In genomic region chr1:204446413-204447111, GRCh38 we compare ENCODE assay signal across 8 cellular contexts. TPM values are rescaled to one million over a fixed set of nuclear protein-coding genes. Genes with fewer than 3 reads are reported as not detected.
DNase-seq lines count a peak whose midpoint lies in the region; ATAC-seq, FAIRE-seq and TF ChIP-seq lines count a peak whose summit lies in the region.

No MANE protein-coding gene starts in this region.

- H3K36me3 ChIP-seq in cardiac muscle cell = peaks cover 46% of the 10 kb centered on the region

- no peaks in the 10 kb centered on the region for H3K9me3 Mint-ChIP-seq in activated naive CD8-positive, alpha-beta T cell (ENCODE audit: low read depth)
- no peaks in the 10 kb centered on the region for H3K9me3 Mint-ChIP-seq in progenitor cell of endocrine pancreas (ENCODE audit: low read depth)

- H3K27ac Mint-ChIP-seq in activated naive CD8-positive, alpha-beta T cell = peak overlapping the region; percentile 64
- H3K27ac Mint-ChIP-seq in progenitor cell of endocrine pancreas = peak overlapping the region; percentile 54

- TF ChIP-seq CTCF in cardiac muscle cell (IDR thresholded peaks at IDR 0.05; ENCODE audit: low read depth, low read length) (peak; percentile 82), progenitor cell of endocrine pancreas (IDR thresholded peaks at IDR 0.05; ENCODE audit: unreplicated experiment) (peak; percentile 67)

- H3K9me3 ChIP-seq in cardiac muscle cell (ENCODE audit: low read depth) = no peaks in the 10 kb centered on the region

- DNase-seq in CD1c-positive myeloid dendritic cell (ENCODE audit: extremely low spot score) (peak; percentile 80), NCI-H1092 treated with DMSO at 0.1 percent for 48 hours (lab: John Stamatoyannopoulos, UW) (peak; percentile 98), SKM-1 (lab: John Stamatoyannopoulos, UW; ENCODE audit: unreplicated experiment) (peak; percentile 62), cardiac muscle cell (ENCODE audit: low read depth in 1 of 2, low spot score in 1 of 2) (peak; percentile 79 to 89), progenitor cell of endocrine pancreas (ENCODE audit: low spot score, unreplicated experiment) (peak; percentile 60), urothelium cell line (ENCODE audit: low spot score) (peak; percentile 72)

- peak; percentile 73 for ATAC-seq in GM21423 (IDR thresholded peaks at IDR 0.05; ENCODE audit: unreplicated experiment)

- H3K4me1 Mint-ChIP-seq in activated naive CD8-positive, alpha-beta T cell (ENCODE audit: low read depth) = peaks cover 14% of the 10 kb centered on the region
- H3K4me1 Mint-ChIP-seq in progenitor cell of endocrine pancreas (ENCODE audit: low read depth) = peaks cover 4% of the 10 kb centered on the region

- H3K27me3 Mint-ChIP-seq in activated naive CD8-positive, alpha-beta T cell = no peaks in the 10 kb centered on the region
- no peaks in the 10 kb centered on the region for H3K27me3 Mint-ChIP-seq in progenitor cell of endocrine pancreas

- H3K4me1 ChIP-seq in cardiac muscle cell (ENCODE audit: low read depth) = peaks cover 23% of the 10 kb centered on the region

- H3K36me3 Mint-ChIP-seq in activated naive CD8-positive, alpha-beta T cell = peaks cover 8% of the 10 kb centered on the region
- H3K36me3 Mint-ChIP-seq in progenitor cell of endocrine pancreas (ENCODE audit: insufficient read depth) = peaks cover 36% of the 10 kb centered on the region

- peak overlapping the region; percentile 67 for H3K27ac ChIP-seq in cardiac muscle cell

- H3K4me3 ChIP-seq in cardiac muscle cell = no peak overlapping the region

- no peak overlapping the region for H3K4me3 Mint-ChIP-seq in activated naive CD8-positive, alpha-beta T cell
- no peak overlapping the region for H3K4me3 Mint-ChIP-seq in progenitor cell of endocrine pancreas (ENCODE audit: low read depth)

- FAIRE-seq in urothelium cell line (lab: Jason Lieb, UNC) = no peak

- H3K27me3 ChIP-seq in cardiac muscle cell = no peaks in the 10 kb centered on the region

RNA-seq across cellular contexts. Expression of gene PPP1R15B, which starts 34.9 kb away (rescaled TPM):
- total RNA-seq in cardiac muscle cell = 24.9 and 27.0 TPM in 2 replicates
- 15.7 and 19.8 TPM in 2 replicates for polyA plus RNA-seq in cardiac muscle cell
- 42.6 and 43.3 TPM in 2 replicates for total RNA-seq in progenitor cell of endocrine pancreas

RNA-seq across cellular contexts. Expression of gene PIK3C2B, which starts 48.0 kb away (rescaled TPM):
- total RNA-seq in cardiac muscle cell (23.3 and 36.1 TPM in 2 replicates), progenitor cell of endocrine pancreas (62.2 and 62.7 TPM in 2 replicates)
- 10.4 and 11.2 TPM in 2 replicates for polyA plus RNA-seq in cardiac muscle cell
